In the genomic region with DNA sequence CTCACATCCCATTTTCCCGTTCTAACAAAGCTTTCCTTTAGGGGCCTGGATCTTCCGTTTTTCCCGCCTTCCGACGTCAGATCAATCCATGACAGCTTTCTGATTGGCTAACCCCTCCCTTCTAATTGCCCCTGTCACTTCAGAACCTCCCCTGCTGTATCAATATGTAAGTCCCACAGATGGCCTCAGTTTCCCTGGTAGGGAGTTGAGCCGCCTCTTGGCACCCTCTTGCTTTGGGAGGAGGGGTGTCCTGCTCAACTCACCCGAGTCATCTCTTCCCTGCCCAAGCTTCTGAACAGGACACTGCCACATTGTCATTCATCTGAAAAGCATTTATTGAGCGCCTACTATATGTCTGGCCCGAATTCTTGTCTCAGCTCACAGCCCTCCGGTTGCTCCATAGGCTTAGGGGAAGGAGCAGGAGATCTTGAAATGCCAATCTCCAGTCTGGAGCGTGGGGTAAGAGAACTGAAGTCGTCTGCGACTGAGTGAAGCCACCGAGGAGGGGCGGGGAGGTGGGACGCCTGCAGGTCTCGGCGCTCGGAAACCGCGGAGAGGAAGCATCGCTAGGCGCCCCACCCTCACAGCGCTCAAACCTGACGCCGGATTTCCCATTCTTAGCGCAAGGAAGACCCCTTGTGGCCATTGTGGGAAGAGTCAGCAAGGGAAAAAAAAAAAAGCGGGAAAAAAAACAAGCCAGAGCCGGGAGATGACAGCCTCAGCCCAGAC, we compare ENCODE assay signal across 8 cellular contexts. TPM values are rescaled to one million over a fixed set of nuclear protein-coding genes. Genes with fewer than 3 reads are reported as not detected.
DNase-seq lines count a peak whose midpoint lies in the region; ATAC-seq and TF ChIP-seq lines count a peak whose summit lies in the region.

No MANE protein-coding gene starts in this region.

- DNase-seq in LNCaP clone FGC (ENCODE audit: low read depth) (peak; percentile 34), RKO (ENCODE audit: low spot score) (peak; percentile 87), fibroblast of pulmonary artery (ENCODE audit: low read depth) (peak; percentile 79)
- peak; percentile 72 to 76 for DNase-seq in activated T-cell treated with anti-CD3 and anti-CD28 coated beads, Interleukin-2, amount 50 U/mL, for 72 hours
- peak; percentile 62 for DNase-seq in stimulated activated naive CD4-positive, alpha-beta T cell treated with Interleukin-2 at 50 U/mL for 16 hours (lab: John Stamatoyannopoulos, UW)

- ATAC-seq in activated T-cell treated with anti-CD3 and anti-CD28 coated beads, Interleukin-2, amount 50 U/mL, for 72 hours (replicated peaks in 1 of 2), result peak; percentile 46 to 48
- no peak for ATAC-seq in HG03571 (IDR thresholded peaks at IDR 0.05; ENCODE audit: unreplicated experiment)

- H3K9me3 Mint-ChIP-seq in activated T-cell treated with anti-CD3 and anti-CD28 coated beads, Interleukin-2, amount 50 U/mL, for 72 hours, result no peaks in the 10 kb centered on the region
- no peaks in the 10 kb centered on the region for H3K9me3 Mint-ChIP-seq in nephron

- peaks cover 27% of the 10 kb centered on the region for H3K4me1 Mint-ChIP-seq in activated T-cell treated with anti-CD3 and anti-CD28 coated beads, Interleukin-2, amount 50 U/mL, for 72 hours (ENCODE audit: low read depth)
- H3K4me1 Mint-ChIP-seq in nephron, result peaks cover 27% of the 10 kb centered on the region

- H3K27me3 Mint-ChIP-seq in activated T-cell treated with anti-CD3 and anti-CD28 coated beads, Interleukin-2, amount 50 U/mL, for 72 hours (ENCODE audit: low read depth), result peaks cover 39% of the 10 kb centered on the region
- H3K27me3 Mint-ChIP-seq in nephron (ENCODE audit: low read depth), result peaks cover 42% of the 10 kb centered on the region

- peak overlapping the region; percentile 59 for H3K27ac Mint-ChIP-seq in activated T-cell treated with anti-CD3 and anti-CD28 coated beads, Interleukin-2, amount 50 U/mL, for 72 hours
- peak overlapping the region in 2 of 3 experiments; percentile 15 to 67 for H3K27ac Mint-ChIP-seq in nephron

- H3K4me3 Mint-ChIP-seq in activated T-cell treated with anti-CD3 and anti-CD28 coated beads, Interleukin-2, amount 50 U/mL, for 72 hours, result peak overlapping the region; percentile 84 to 90
- H3K4me3 Mint-ChIP-seq in nephron, result peak overlapping the region; percentile 75 to 81 (median 78)

- H3K4me3 ChIP-seq in LNCaP clone FGC (ENCODE audit: low read depth, low read length), result 0 out of 2 replicates have a peak overlapping the region, but pooled peaks have one; percentile 21
- H3K4me3 ChIP-seq in fibroblast of pulmonary artery (replicated peaks; ENCODE audit: low read depth, low read length), result peak overlapping the region; percentile 45

- TF ChIP-seq CTCF in GM12872 (IDR thresholded peaks at IDR 0.05; ENCODE audit: insufficient read depth, low read depth, low read length) (peak; percentile 71), LNCaP clone FGC (IDR thresholded peaks at IDR 0.05; ENCODE audit: control insufficient read depth, extremely low read depth, insufficient read depth) (peak; percentile 74), fibroblast of pulmonary artery (IDR thresholded peaks at IDR 0.05; ENCODE audit: low read length, missing control alignments) (peak; percentile 75), nephron (IDR thresholded peaks at IDR 0.05; ENCODE audit: unreplicated experiment in 3 of 3) (peak; percentile 71 to 78 (median 77))

- H3K36me3 Mint-ChIP-seq in activated T-cell treated with anti-CD3 and anti-CD28 coated beads, Interleukin-2, amount 50 U/mL, for 72 hours (ENCODE audit: insufficient read depth in 2 of 2), result no peaks in the 10 kb centered on the region
- H3K36me3 Mint-ChIP-seq in nephron (ENCODE audit: low read depth), result no peaks in the 10 kb centered on the region

RNA-seq across cellular contexts. Expression of gene SMUG1, which starts 28.0 kb away (rescaled TPM):
- total RNA-seq in activated T-cell treated with anti-CD3 and anti-CD28 coated beads, Interleukin-2, amount 50 U/mL, for 72 hours, result 10 to 100 TPM; 21.4 to 24.9 TPM

Comparison
In these comparisons a context has a peak if more than half of its experiments do, and no peak if none do; other contexts are left out.
1. DNase-seq: peak in every context shown above with its lines; median percentile 87 in RKO; 79 in fibroblast of pulmonary artery; 74 in activated T-cell treated with anti-CD3 and anti-CD28 coated beads, Interleukin-2, amount 50 U/mL, for 72 hours; 62 in stimulated activated naive CD4-positive, alpha-beta T cell treated with Interleukin-2 at 50 U/mL for 16 hours; 34 in LNCaP clone FGC.